In genomic region chr20:61857414-61857775, GRCh38 we compare ENCODE assay signal across 23 cellular contexts.
"Had no signal": no experiment of that assay in that cellular context is flagged by ENCODE, and none has a peak within 500 bp of the region (broad histone marks: within the 10 kb centered on the region; RNA-seq: fewer than 3 reads in every experiment).

No MANE protein-coding gene starts in this region.

- H3K36me3 ChIP-seq: stomach, suprapubic skin, thoracic aorta, thyroid gland, tibial artery, tibial nerve, transverse colon, upper lobe of left lung, upper lobe of right lung, uterus, vagina had no signal

- H3K27me3 ChIP-seq: testis, thyroid gland, tibial nerve, transverse colon, upper lobe of left lung, upper lobe of right lung, uterus, vagina had no signal

- H3K4me3 ChIP-seq: stomach, suprapubic skin, testis, thoracic aorta, thyroid gland, tibial artery, tibial nerve, transverse colon, upper lobe of left lung, upper lobe of right lung, uterus, vagina had no signal

- H3K27ac ChIP-seq: stomach, suprapubic skin, testis, thoracic aorta, thyroid gland, tibial artery, tibial nerve, transverse colon, upper lobe of left lung, upper lobe of right lung, uterus, vagina had no signal

- H3K9me3 ChIP-seq: suprapubic skin, testis, thoracic aorta, thyroid gland, transverse colon, upper lobe of left lung, upper lobe of right lung, uterus, vagina had no signal

- H3K4me1 ChIP-seq: stomach, suprapubic skin, testis, thyroid gland, tibial artery, tibial nerve, transverse colon, upper lobe of left lung, upper lobe of right lung, uterus, vagina had no signal

- ATAC-seq: stimulated activated naive B cell treated with anti-CD40 and anti-IgM and Interleukin-4, amounts not matched to agents 10 μg/mL and 1 μg/mL and 100 μg/mL, for 72 hours; stimulated activated naive CD8-positive, alpha-beta T cell treated with anti-CD3 and anti-CD28 coated beads, Interleukin-15, amount 100 ng/mL, for 72 hours; stimulated activated naive CD8-positive, alpha-beta T cell treated with anti-CD3 and anti-CD28 coated beads, Interleukin-15, Interleukin-2, amounts not matched to agents 100 U/mL and 50 U/mL, for 24 hours; upper lobe of right lung had no signal

- DNase-seq: stimulated activated CD4-positive, alpha-beta T cell treated with anti-CD3 and anti-CD28 coated beads, Interleukin-2, amount 100 ng/mL, for 48 hours; stimulated activated CD4-positive, alpha-beta T cell treated with anti-CD3 and anti-CD28 coated beads, Interleukin-4, amount 100 ng/mL, for 1 hour; stimulated activated CD4-positive, alpha-beta T cell treated with anti-CD3 and anti-CD28 coated beads, Interleukin-4, amount 100 ng/mL, for 24 hours; stimulated activated CD4-positive, alpha-beta T cell treated with anti-CD3 and anti-CD28 coated beads, Interleukin-4, amount 100 ng/mL, for 4 hours; stimulated activated CD8-positive, alpha-beta memory T cell treated with anti-CD3 and anti-CD28 coated beads, Interleukin-4, amount 100 ng/mL, for 48 hours; stimulated activated naive B cell treated with anti-CD40 and anti-IgM and Interleukin-4, amounts not matched to agents 10 μg/mL and 1 μg/mL and 100 μg/mL, for 72 hours; stimulated activated naive CD4-positive, alpha-beta T cell; stimulated activated naive CD4-positive, alpha-beta T cell treated with Interleukin-2 at 50 U/mL for 16 hours; stimulated activated naive CD8-positive, alpha-beta T cell treated with anti-CD3 and anti-CD28 coated beads, Interleukin-15, amount 100 ng/mL, for 72 hours; stimulated activated naive CD8-positive, alpha-beta T cell treated with anti-CD3 and anti-CD28 coated beads, Interleukin-15, Interleukin-2, amounts not matched to agents 100 U/mL and 50 U/mL, for 24 hours; stomach; substantia nigra; testis; thyroid gland; tibial artery; transverse colon; upper lobe of right lung; uterus had no signal
